In genomic region chr16:10665166-10665565, GRCh38 we compare ENCODE assay signal across 31 cellular contexts. TPM values are rescaled to one million over a fixed set of nuclear protein-coding genes. Genes with fewer than 3 reads are reported as not detected.
"Had no signal": no experiment of that assay in that cellular context is flagged by ENCODE, and none has a peak within 500 bp of the region (broad histone marks: within the 10 kb centered on the region; RNA-seq: fewer than 3 reads in every experiment).

No MANE protein-coding gene starts in this region.

- H3K4me1 ChIP-seq: adrenal gland, body of pancreas, breast epithelium had no signal

- H3K36me3 Mint-ChIP-seq: activated naive CD4-positive, alpha-beta T cell treated with anti-CD3 and anti-CD28 coated beads, Interleukin-2, amount 50 U/mL, for 72 hours had no signal

- H3K27ac ChIP-seq: adrenal gland, body of pancreas, breast epithelium, PC-9, RWPE1, VCaP had no signal

- H3K36me3 ChIP-seq: adrenal gland, breast epithelium had no signal

- ATAC-seq: activated CD8-positive, alpha-beta T cell treated with anti-CD3 and anti-CD28 coated beads for 36 hours; activated naive CD4-positive, alpha-beta T cell treated with anti-CD3 and anti-CD28 coated beads, Interleukin-2, amount 50 U/mL, for 72 hours; body of pancreas; Right ventricle myocardium inferior; SK-N-SH treated with all-trans-retinoic acid at 6 μM for 48 hours had no signal

- H3K4me3 Mint-ChIP-seq: activated CD4-positive, alpha-beta T cell treated with anti-CD3 and anti-CD28 coated beads, Interleukin-2, amount 10 ng/mL, durations not matched to agents 24 days and 14 days; activated CD8-positive, alpha-beta T cell treated with anti-CD3 and anti-CD28 coated beads for 36 hours; activated naive CD4-positive, alpha-beta T cell treated with anti-CD3 and anti-CD28 coated beads for 36 hours; activated T-cell treated with anti-CD3 and anti-CD28 coated beads, Interleukin-2, amount 50 U/mL, for 24 hours had no signal

- H3K27ac Mint-ChIP-seq: activated CD4-positive, alpha-beta T cell treated with anti-CD3 and anti-CD28 coated beads, Interleukin-2, amount 10 ng/mL, durations not matched to agents 24 days and 14 days; activated CD8-positive, alpha-beta T cell treated with anti-CD3 and anti-CD28 coated beads for 36 hours; activated naive CD4-positive, alpha-beta T cell treated with anti-CD3 and anti-CD28 coated beads for 36 hours; activated naive CD4-positive, alpha-beta T cell treated with anti-CD3 and anti-CD28 coated beads, Interleukin-2, amount 50 U/mL, for 72 hours; activated T-cell treated with anti-CD3 and anti-CD28 coated beads, Interleukin-2, amount 50 U/mL, for 24 hours had no signal

- H3K4me1 Mint-ChIP-seq: activated CD4-positive, alpha-beta T cell treated with anti-CD3 and anti-CD28 coated beads, Interleukin-2, amount 10 ng/mL, durations not matched to agents 24 days and 14 days had no signal

- H3K4me3 ChIP-seq: adrenal gland, body of pancreas, breast epithelium, PC-9 had no signal

- H3K27me3 ChIP-seq: body of pancreas, breast epithelium had no signal

- DNase-seq: activated CD4-positive, alpha-beta T cell treated with anti-CD3 and anti-CD28 coated beads, Interleukin-2, amount 10 ng/mL, durations not matched to agents 24 days and 14 days; activated CD4-positive, alpha-beta T cell treated with anti-CD3 and anti-CD28 coated beads, Interleukin-2, amount 50 U/mL, for 4 hours; activated CD8-positive, alpha-beta T cell treated with anti-CD3 and anti-CD28 coated beads for 36 hours; activated gamma-delta T cell treated with Interleukin-2 at 50 U/mL for 16 hours; activated naive CD4-positive, alpha-beta T cell treated with anti-CD3 and anti-CD28 coated beads for 36 hours; activated T-cell treated with anti-CD3 and anti-CD28 coated beads, Interleukin-2, amount 50 U/mL, for 24 hours; adrenal gland; body of pancreas; NCI-H1105; NCI-H1417 treated with DMSO at 0.1 percent for 48 hours; NCI-H187 treated with DMSO at 0.1 percent for 48 hours; NCI-H2081 treated with DMSO at 0.1 percent for 48 hours; NCI-H510A; NCI-H526; NCI-H748 treated with DMSO at 0.1 percent for 48 hours; NK-92 treated with Interleukin-12 subunit alpha and Interleukin-12 subunit beta, amount 100 ng/mL, for 24 hours; PC-9; SIG-M5; SW 1271; T-helper 1 cell; T-helper 2 cell; T-helper 9 cell had no signal

- H3K9me3 Mint-ChIP-seq: activated CD4-positive, alpha-beta T cell treated with anti-CD3 and anti-CD28 coated beads, Interleukin-2, amount 10 ng/mL, durations not matched to agents 24 days and 14 days; activated CD8-positive, alpha-beta T cell treated with anti-CD3 and anti-CD28 coated beads for 36 hours; activated naive CD4-positive, alpha-beta T cell treated with anti-CD3 and anti-CD28 coated beads for 36 hours; activated naive CD4-positive, alpha-beta T cell treated with anti-CD3 and anti-CD28 coated beads, Interleukin-2, amount 50 U/mL, for 72 hours; activated T-cell treated with anti-CD3 and anti-CD28 coated beads, Interleukin-2, amount 50 U/mL, for 24 hours had no signal

- H3K27me3 Mint-ChIP-seq: activated T-cell treated with anti-CD3 and anti-CD28 coated beads, Interleukin-2, amount 50 U/mL, for 24 hours had no signal

- H2AFZ ChIP-seq: PC-9 had no signal

- H3K4me2 ChIP-seq: PC-9 had no signal

- H3K9me3 ChIP-seq: adrenal gland, body of pancreas, breast epithelium had no signal

RNA-seq across cellular contexts. Expression of gene TEKT5, which starts 29.6 kb away (rescaled TPM):
- total RNA-seq: activated CD4-positive, alpha-beta T cell treated with anti-CD3 and anti-CD28 coated beads, Interleukin-2, amount 10 ng/mL, durations not matched to agents 24 days and 14 days; activated CD8-positive, alpha-beta memory T cell treated with anti-CD3 and anti-CD28 coated beads for 36 hours; activated naive CD4-positive, alpha-beta T cell treated with anti-CD3 and anti-CD28 coated beads, Interleukin-2, amount 50 U/mL, for 72 hours; astrocyte; body of pancreas; breast epithelium; MCF 10A; PC-9; Right ventricle myocardium inferior had no signal
